In the genomic region with DNA sequence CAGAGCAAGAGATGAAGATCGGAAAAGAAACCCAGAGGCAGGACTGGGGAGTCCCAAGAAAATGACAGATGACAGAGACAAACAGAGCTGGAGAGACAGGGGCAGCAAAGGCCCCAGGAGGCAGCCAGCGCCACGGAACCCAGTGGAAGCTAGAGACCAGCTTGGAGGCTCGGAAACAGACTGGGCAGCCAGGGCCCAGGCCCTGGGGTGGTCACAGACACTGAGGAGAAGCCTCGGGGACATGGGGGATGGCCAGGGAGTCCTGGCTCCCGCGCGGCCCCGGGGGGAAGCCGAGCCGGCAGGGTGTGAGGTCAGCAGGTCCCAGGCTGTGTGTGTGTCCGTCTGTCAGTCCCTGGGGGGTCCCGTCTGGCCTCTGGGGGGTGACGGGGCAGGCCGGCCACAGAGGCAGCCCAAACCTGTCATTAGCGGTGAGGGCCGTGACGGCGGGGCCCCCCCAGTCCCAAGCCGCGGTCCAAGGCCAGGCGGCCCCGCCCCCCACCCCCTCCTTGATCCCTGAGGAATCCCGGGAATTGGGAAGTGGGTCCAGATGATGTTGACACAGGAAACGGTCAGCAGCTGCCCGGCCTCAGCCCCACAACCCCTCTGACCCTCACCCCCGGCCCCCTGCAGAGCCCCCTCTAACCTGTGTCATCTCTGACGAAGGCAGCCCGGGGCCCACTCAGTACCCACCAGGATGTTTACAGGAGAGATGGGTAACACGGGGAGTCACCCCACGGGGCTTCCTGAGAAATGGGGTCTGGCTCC, we compare ENCODE assay signal across 16 cellular contexts. TPM values are rescaled to one million over a fixed set of nuclear protein-coding genes. Genes with fewer than 3 reads are reported as not detected.
DNase-seq lines count a peak whose midpoint lies in the region; ATAC-seq and TF ChIP-seq lines count a peak whose summit lies in the region.
"Had no signal": no experiment of that assay in that cellular context is flagged by ENCODE, and none has a peak within 500 bp of the region (broad histone marks: within the 10 kb centered on the region; RNA-seq: fewer than 3 reads in every experiment).

No MANE protein-coding gene starts in this region.

- peaks cover 4% of the 10 kb centered on the region for H3K4me1 Mint-ChIP-seq in activated CD4-positive, alpha-beta memory T cell treated with anti-CD3 and anti-CD28 coated beads, Interleukin-2, amount 10 ng/mL, durations not matched to agents 7 days and 5 days

- POLR2A ChIA-PET in RWPE1 (lab: Yijun Ruan, JAX; ENCODE audit: low non-redundant PET), result no interaction called here
- POLR2A ChIA-PET in activated CD4-positive, alpha-beta memory T cell treated with anti-CD3 and anti-CD28 coated beads, Interleukin-2, amount 10 ng/mL, durations not matched to agents 7 days and 5 days (lab: Charles Lee), result interaction anchor here (3.6 kb wide), 1 partner anchor 10 kb away, joined by 17 read pairs; the partner anchor contains the start of gene TMEM238

- H3K27ac ChIP-seq in RWPE1, result peak overlapping the region; percentile 28; the same call in 1 of the 2 replicates
- H3K27ac ChIP-seq: KMS-11, pancreas had no signal

- CTCF ChIA-PET in RWPE1 (lab: Yijun Ruan, JAX), result no interaction called here
- CTCF ChIA-PET in activated CD4-positive, alpha-beta memory T cell treated with anti-CD3 and anti-CD28 coated beads, Interleukin-2, amount 10 ng/mL, durations not matched to agents 7 days and 5 days (lab: Charles Lee), result no interaction called here

- ATAC-seq in GM18873 (IDR thresholded peaks at IDR 0.05; ENCODE audit: low FRiP score, unreplicated experiment), result no peak
- ATAC-seq: activated T-cell treated with anti-CD3 and anti-CD28 coated beads, Interleukin-2, amount 50 U/mL, for 72 hours; left cardiac atrium had no signal

- TF ChIP-seq CTCF in RWPE1 (conservative IDR thresholded peaks at IDR 0.05; ENCODE audit: low read depth), result no peak

- H3K36me3 Mint-ChIP-seq in activated CD4-positive, alpha-beta memory T cell treated with anti-CD3 and anti-CD28 coated beads, Interleukin-2, amount 10 ng/mL, durations not matched to agents 7 days and 5 days (ENCODE audit: low read depth), result peaks cover under 1% of the 10 kb centered on the region

- H3K27ac Mint-ChIP-seq in activated CD4-positive, alpha-beta memory T cell treated with anti-CD3 and anti-CD28 coated beads, Interleukin-2, amount 10 ng/mL, durations not matched to agents 7 days and 5 days, result no peak overlapping the region
- H3K27ac Mint-ChIP-seq: activated T-cell treated with anti-CD3 and anti-CD28 coated beads, Interleukin-2, amount 50 U/mL, for 72 hours had no signal

- H3K4me3 Mint-ChIP-seq in activated CD4-positive, alpha-beta memory T cell treated with anti-CD3 and anti-CD28 coated beads, Interleukin-2, amount 10 ng/mL, durations not matched to agents 7 days and 5 days, result no peak overlapping the region

- H3K9me3 Mint-ChIP-seq in activated CD4-positive, alpha-beta memory T cell treated with anti-CD3 and anti-CD28 coated beads, Interleukin-2, amount 10 ng/mL, durations not matched to agents 7 days and 5 days, result no peaks in the 10 kb centered on the region
- H3K9me3 Mint-ChIP-seq: activated T-cell treated with anti-CD3 and anti-CD28 coated beads, Interleukin-2, amount 50 U/mL, for 72 hours had no signal

- H3K27me3 Mint-ChIP-seq in activated CD4-positive, alpha-beta memory T cell treated with anti-CD3 and anti-CD28 coated beads, Interleukin-2, amount 10 ng/mL, durations not matched to agents 7 days and 5 days, result peaks cover 28% of the 10 kb centered on the region

- DNase-seq in NCI-H146 (lab: John Stamatoyannopoulos, UW) (peak; percentile 27), NCI-H146 treated with DMSO at 0.1 percent for 48 hours (lab: John Stamatoyannopoulos, UW; ENCODE audit: unreplicated experiment) (no peak), RWPE1 (ENCODE audit: low spot score) (no peak), glomerular visceral epithelial cell (ENCODE audit: extremely low spot score) (peak; percentile 95), skeletal muscle cell (ENCODE audit: low read depth) (peak; percentile 26), NCI-H128 (lab: John Stamatoyannopoulos, UW; ENCODE audit: unreplicated experiment) (no peak)
- DNase-seq in activated CD4-positive, alpha-beta memory T cell treated with anti-CD3 and anti-CD28 coated beads, Interleukin-2, amount 10 ng/mL, durations not matched to agents 7 days and 5 days, result no peak
- DNase-seq: activated CD4-positive, CD25-positive, alpha-beta regulatory T cell; activated T-cell treated with anti-CD3 and anti-CD28 coated beads, Interleukin-2, amount 50 U/mL, for 72 hours; central memory CD4-positive, alpha-beta T cell; left cardiac atrium; stimulated activated CD4-positive, alpha-beta T cell treated with anti-CD3 and anti-CD28 coated beads, Interleukin-4, amount 100 ng/mL, for 4 hours had no signal

- no peak overlapping the region for H3K4me3 ChIP-seq in skeletal muscle cell (ENCODE audit: low read depth, low read length)
- H3K4me3 ChIP-seq: pancreas had no signal

RNA-seq across cellular contexts. Expression of gene TMEM190, which starts 2.5 kb away (rescaled TPM):
- not detected for total RNA-seq in activated CD4-positive, alpha-beta memory T cell treated with anti-CD3 and anti-CD28 coated beads, Interleukin-2, amount 10 ng/mL, durations not matched to agents 7 days and 5 days
- total RNA-seq: activated T-cell treated with anti-CD3 and anti-CD28 coated beads, Interleukin-2, amount 50 U/mL, for 72 hours; left cardiac atrium; pancreas; subcutaneous adipose tissue had no signal

RNA-seq across cellular contexts. Expression of gene IL11, which starts 3.9 kb away (rescaled TPM):
- under 1 TPM in 1 of 2 experiments, not detected in 1; 0.48 TPM for total RNA-seq in activated CD4-positive, alpha-beta memory T cell treated with anti-CD3 and anti-CD28 coated beads, Interleukin-2, amount 10 ng/mL, durations not matched to agents 7 days and 5 days
- total RNA-seq: left cardiac atrium, subcutaneous adipose tissue had no signal

RNA-seq across cellular contexts. Expression of gene TMEM238, which starts 9.9 kb away (rescaled TPM):
- total RNA-seq in activated CD4-positive, alpha-beta memory T cell treated with anti-CD3 and anti-CD28 coated beads, Interleukin-2, amount 10 ng/mL, durations not matched to agents 7 days and 5 days, result 10 to 100 TPM; 19.2 to 19.3 TPM

RNA-seq across cellular contexts. Expression of gene GARIN5B, which starts 11.1 kb away (rescaled TPM):
- total RNA-seq in activated CD4-positive, alpha-beta memory T cell treated with anti-CD3 and anti-CD28 coated beads, Interleukin-2, amount 10 ng/mL, durations not matched to agents 7 days and 5 days, result not detected
- total RNA-seq: left cardiac atrium, pancreas, subcutaneous adipose tissue had no signal

RNA-seq across cellular contexts. Expression of gene RPL28, which starts 11.6 kb away (rescaled TPM):
- 1,000 to 10,000 TPM; 3,004 to 3,026 TPM for total RNA-seq in activated CD4-positive, alpha-beta memory T cell treated with anti-CD3 and anti-CD28 coated beads, Interleukin-2, amount 10 ng/mL, durations not matched to agents 7 days and 5 days

Comparison
In these comparisons a context has a peak if more than half of its experiments do, and no peak if none do; other contexts are left out.
1. DNase-seq: peak in NCI-H146 (single experiment), glomerular visceral epithelial cell (single experiment) and skeletal muscle cell (single experiment); none in NCI-H146 treated with DMSO at 0.1 percent for 48 hours (single experiment), RWPE1 (single experiment), activated CD4-positive, alpha-beta memory T cell treated with anti-CD3 and anti-CD28 coated beads, Interleukin-2, amount 10 ng/mL, durations not matched to agents 7 days and 5 days (single experiment) and NCI-H128 (single experiment).